Comparison of ENCODE assay signal across 8 cellular contexts in the genomic region with DNA sequence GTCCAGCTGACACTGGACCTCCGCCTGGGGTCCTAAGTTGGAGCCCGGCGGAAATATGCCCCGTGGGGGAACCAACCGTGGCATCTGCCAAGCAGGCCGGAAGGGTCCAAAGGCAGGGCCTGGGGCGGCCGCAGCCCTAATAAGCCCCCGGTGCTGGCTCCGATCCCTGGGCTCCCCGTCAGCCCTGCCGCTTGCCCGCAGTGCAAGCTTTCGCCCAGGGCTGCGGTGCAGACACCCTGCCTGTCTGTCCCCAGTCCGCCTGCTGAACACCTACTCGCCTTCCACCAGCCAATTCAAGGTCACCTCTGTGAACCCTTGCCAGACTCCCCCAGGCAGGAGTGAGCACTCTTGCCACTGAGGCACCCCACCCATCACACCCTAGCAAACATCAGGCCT. TPM values are rescaled to one million over a fixed set of nuclear protein-coding genes. Genes with fewer than 3 reads are reported as not detected.
A peak's percentile ranks its signal among the peaks of the same experiment; 100 is the strongest.
DNase-seq lines count a peak whose midpoint lies in the region; ATAC-seq and TF ChIP-seq lines count a peak whose summit lies in the region.

No MANE protein-coding gene starts in this region.

- H3K27ac Mint-ChIP-seq in activated CD8-positive, alpha-beta T cell treated with anti-CD3 and anti-CD28 coated beads for 36 hours: no peak overlapping the region

- CTCF ChIA-PET in activated CD8-positive, alpha-beta T cell treated with anti-CD3 and anti-CD28 coated beads for 36 hours (lab: Charles Lee): interaction anchor here (0.6 to 0.8 kb wide), 2 partner anchors 11 to 21 kb away, joined by 3 to 4 read pairs; no protein-coding TSS in a partner anchor

- peak overlapping the region; percentile 85 for H3K4me3 ChIP-seq in psoas muscle

- H3K27ac ChIP-seq in psoas muscle: no peak overlapping the region

- in situ Hi-C loops in KBM-7 (cut with MboI; ENCODE audit: low pct_unique_long_range_greater_than_20kb, low sequenced_read_pairs): no loop called here

- no peak for DNase-seq in activated CD8-positive, alpha-beta T cell treated with anti-CD3 and anti-CD28 coated beads for 36 hours
- no peak for DNase-seq in left cardiac atrium
- DNase-seq in psoas muscle: no peak
- DNase-seq in GM19240 (ENCODE audit: insufficient read length, low spot score): no peak
- DNase-seq in DMS114 treated with DMSO at 0.1 percent for 48 hours (lab: John Stamatoyannopoulos, UW; ENCODE audit: unreplicated experiment): no peak
- no peak for DNase-seq in KBM-7

- whole genome bisulfite sequencing in psoas muscle, 3 donors: 38 to 44% (median 42%) methylated on average over 15 to 17 of the region's 17 CpGs

- no peak for TF ChIP-seq CTCF in activated CD8-positive, alpha-beta T cell treated with anti-CD3 and anti-CD28 coated beads for 36 hours (IDR thresholded peaks at IDR 0.05)
- no peak for TF ChIP-seq CTCF in psoas muscle (IDR thresholded peaks at IDR 0.05)

- H3K36me3 ChIP-seq in psoas muscle (ENCODE audit: insufficient read depth in 1 of 2, low read depth in 1 of 2): peaks cover 0 to 24% of the 10 kb centered on the region in 2 donors

- H3K4me1 ChIP-seq in psoas muscle: peaks cover 3% of the 10 kb centered on the region

- intact Hi-C loops in activated CD8-positive, alpha-beta T cell treated with anti-CD3 and anti-CD28 coated beads for 36 hours (cut with micrococcal nuclease): loop anchor here (5.0 to 10.0 kb wide), 2 partner anchors 92 to 465 kb away; no protein-coding TSS in a partner anchor
- intact Hi-C loops in left cardiac atrium (cut with DNase I): loop anchor here in 1 of 2 donors (1.0 kb wide), 1 partner anchor 21 kb away; no protein-coding TSS in a partner anchor
- intact Hi-C loops in psoas muscle (cut with DNase I): loop anchor here in 1 of 2 donors (5.0 kb wide), 2 partner anchors 32 to 92 kb away; a partner anchor contains a TSS

- H3K9me3 ChIP-seq in psoas muscle: no peaks in the 10 kb centered on the region

- H3K27me3 ChIP-seq in psoas muscle (ENCODE audit: insufficient read depth in 3 of 3, low read length in 2 of 3): no peaks in the 10 kb centered on the region

- ATAC-seq in GM18868 (IDR thresholded peaks at IDR 0.05; ENCODE audit: unreplicated experiment) (peak; percentile 9), left cardiac atrium (peak; percentile 7 to 13), psoas muscle (peak in 1 of 4 donors; percentile 16), GM18867 (IDR thresholded peaks at IDR 0.05; ENCODE audit: unreplicated experiment) (no peak)
- ATAC-seq in activated CD8-positive, alpha-beta T cell treated with anti-CD3 and anti-CD28 coated beads for 36 hours: no peak

- no peaks in the 10 kb centered on the region for H3K36me3 Mint-ChIP-seq in activated CD8-positive, alpha-beta T cell treated with anti-CD3 and anti-CD28 coated beads for 36 hours (ENCODE audit: low read depth)

- peaks cover 31% of the 10 kb centered on the region for H3K27me3 Mint-ChIP-seq in activated CD8-positive, alpha-beta T cell treated with anti-CD3 and anti-CD28 coated beads for 36 hours

- POLR2A ChIA-PET in activated CD8-positive, alpha-beta T cell treated with anti-CD3 and anti-CD28 coated beads for 36 hours (lab: Charles Lee): interaction anchor here (0.9 kb wide), 1 partner anchor 31 kb away, joined by 3 read pairs; a partner anchor contains a TSS

- H3K4me3 Mint-ChIP-seq in activated CD8-positive, alpha-beta T cell treated with anti-CD3 and anti-CD28 coated beads for 36 hours: peak overlapping the region; percentile 79

- peaks cover 11% of the 10 kb centered on the region for H3K4me1 Mint-ChIP-seq in activated CD8-positive, alpha-beta T cell treated with anti-CD3 and anti-CD28 coated beads for 36 hours (ENCODE audit: low read depth)

- no peaks in the 10 kb centered on the region for H3K9me3 Mint-ChIP-seq in activated CD8-positive, alpha-beta T cell treated with anti-CD3 and anti-CD28 coated beads for 36 hours

RNA-seq across cellular contexts. Expression of a gene that starts 0.5 kb away (rescaled TPM):
- 1 to 10 TPM; 1.7 to 1.8 TPM for total RNA-seq in activated CD8-positive, alpha-beta T cell treated with anti-CD3 and anti-CD28 coated beads for 36 hours
- 10 to 100 TPM; 37.5 to 46.3 TPM for total RNA-seq in left cardiac atrium
- 10 to 100 TPM in 3 of 4 donors, 1 to 10 TPM in 1; 8.6 to 32.2 (median 15.5) TPM for total RNA-seq in psoas muscle
- polyA plus RNA-seq in psoas muscle: 10 to 100 TPM in 2 of 3 donors, 1 to 10 TPM in 1; 8.0 to 22.5 (median 22.5) TPM

RNA-seq across cellular contexts. Expression of a gene that starts 31.2 kb away (rescaled TPM):
- 10 to 100 TPM in 1 of 2 experiments, 1 to 10 TPM in 1; 9.6 to 11.0 TPM for total RNA-seq in activated CD8-positive, alpha-beta T cell treated with anti-CD3 and anti-CD28 coated beads for 36 hours
- 1 to 10 TPM; 6.3 to 8.4 TPM for total RNA-seq in left cardiac atrium
- total RNA-seq in psoas muscle: 1 to 10 TPM; 1.9 to 5.6 (median 4.5) TPM
- polyA plus RNA-seq in psoas muscle: 10 to 100 TPM in 2 of 3 donors, 1 to 10 TPM in 1; 7.4 to 20.1 (median 19.9) TPM

Comparison
In these comparisons a context has a peak if more than half of its experiments do, and no peak if none do; other contexts are left out.
1. ATAC-seq: peak in GM18868 (single experiment) and left cardiac atrium (2 of 2); none in activated CD8-positive, alpha-beta T cell treated with anti-CD3 and anti-CD28 coated beads for 36 hours (single experiment) and GM18867 (single experiment).